ENCODE assay signal across 31 cellular contexts in the genomic region with DNA sequence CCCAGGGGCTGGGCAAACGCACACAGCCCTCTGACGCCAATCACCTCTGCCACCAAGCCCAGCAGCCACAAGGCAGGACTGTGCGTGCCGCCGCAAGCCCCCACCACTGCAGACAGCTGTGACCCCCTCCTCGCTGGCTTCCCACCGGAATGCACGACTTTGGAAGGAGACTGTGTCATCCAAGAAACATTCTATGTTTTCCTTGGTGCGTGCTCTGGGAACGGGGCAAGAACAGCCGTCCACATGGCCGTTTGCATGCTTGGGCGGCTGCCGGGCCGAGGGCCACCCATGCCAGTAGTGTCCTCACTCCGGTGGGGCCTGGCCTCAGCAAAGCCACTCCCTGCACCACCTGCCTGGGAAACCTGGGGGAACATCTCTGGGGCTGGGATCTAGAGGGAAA. TPM values are rescaled to one million over a fixed set of nuclear protein-coding genes. Genes with fewer than 3 reads are reported as not detected.
DNase-seq lines count a peak whose midpoint lies in the region; ATAC-seq, FAIRE-seq and TF ChIP-seq lines count a peak whose summit lies in the region.
"Had no signal": no experiment of that assay in that cellular context is flagged by ENCODE, and none has a peak within 500 bp of the region (broad histone marks: within the 10 kb centered on the region; RNA-seq: fewer than 3 reads in every experiment).

No MANE protein-coding gene starts in this region.

- CTCF ChIA-PET in RWPE1 (lab: Yijun Ruan, JAX) = no interaction called here
- CTCF ChIA-PET in H1 (lab: Charles Lee; ENCODE audit: partially characterized antibody) = interaction anchor here (14.4 kb wide), 1 partner anchor 16 kb away, joined by 145 read pairs; the partner anchor contains the start of gene ELN
- CTCF ChIA-PET in CD8-positive, alpha-beta T cell (lab: Charles Lee) = no interaction called here

- DNase-seq in AG20443 (ENCODE audit: low spot score) (peak; percentile 76), RWPE1 (ENCODE audit: low spot score) (no peak), H1 (ENCODE audit: low read depth in 1 of 2, low spot score in 2 of 2) (no peak), skeletal muscle cell (ENCODE audit: low read depth) (peak; percentile 59), esophagus muscularis mucosa (ENCODE audit: extremely low spot score) (no peak), T1000 (lab: John Stamatoyannopoulos, UW) (no peak), right lobe of liver (no peak)
- DNase-seq in CD8-positive, alpha-beta T cell = no peak
- DNase-seq: activated CD4-positive, alpha-beta T cell treated with anti-CD3 and anti-CD28 coated beads, Interleukin-2, amount 10 ng/mL, durations not matched to agents 24 days and 14 days; activated effector memory CD4-positive, alpha-beta T cell treated with Interleukin-2 at 50 U/mL for 16 hours; activated naive CD8-positive, alpha-beta T cell treated with anti-CD3 and anti-CD28 coated beads for 36 hours; activated T-cell treated with anti-CD3 and anti-CD28 coated beads, Interleukin-2, amount 50 U/mL, for 1 hour; anterior cingulate cortex; BE2C; caudate nucleus; DMS153; endodermal cell; kidney; naive thymus-derived CD4-positive, alpha-beta T cell; NCI-H1417 treated with DMSO at 0.1 percent for 48 hours; NCI-H2081; NCI-H524 treated with DMSO at 0.1 percent for 48 hours; nucleus accumbens; spleen; stimulated activated CD8-positive, alpha-beta memory T cell treated with anti-CD3 and anti-CD28 coated beads, Interleukin-4, amount 100 ng/mL, for 48 hours; stimulated activated naive CD8-positive, alpha-beta T cell treated with anti-CD3 and anti-CD28 coated beads, Interleukin-15, amount 100 ng/mL, for 72 hours; T-helper 9 cell; WERI-Rb-1 had no signal

- no peak overlapping the region for H2BK15ac ChIP-seq in H1 (ENCODE audit: low read length)

- no peak overlapping the region for H3K9ac ChIP-seq in H1 (replicated peaks in 1 of 4; ENCODE audit: extremely low read depth in 1 of 4, low read depth in 3 of 4, low read length in 3 of 4)

- H2AFZ ChIP-seq in H1 (ENCODE audit: low read length) = no peak overlapping the region

- peaks cover 2% of the 10 kb centered on the region for H3K27me3 Mint-ChIP-seq in CD8-positive, alpha-beta T cell (ENCODE audit: low read depth)
- H3K27me3 Mint-ChIP-seq: activated CD4-positive, alpha-beta T cell treated with anti-CD3 and anti-CD28 coated beads, Interleukin-2, amount 10 ng/mL, durations not matched to agents 24 days and 14 days; activated naive CD8-positive, alpha-beta T cell treated with anti-CD3 and anti-CD28 coated beads for 36 hours; naive thymus-derived CD4-positive, alpha-beta T cell; stimulated activated naive CD8-positive, alpha-beta T cell treated with anti-CD3 and anti-CD28 coated beads, Interleukin-15, amount 100 ng/mL, for 72 hours had no signal

- no peak overlapping the region for H3K4me2 ChIP-seq in H1 (ENCODE audit: insufficient read depth in 1 of 2, low read depth in 2 of 2, low read length in 2 of 2)
- H3K4me2 ChIP-seq: A549 had no signal

- H2BK120ac ChIP-seq in H1 (replicated peaks; ENCODE audit: low read depth, low read length) = no peak overlapping the region

- no peak overlapping the region for H3K4me3 Mint-ChIP-seq in CD8-positive, alpha-beta T cell
- H3K4me3 Mint-ChIP-seq: activated CD4-positive, alpha-beta T cell treated with anti-CD3 and anti-CD28 coated beads, Interleukin-2, amount 10 ng/mL, durations not matched to agents 24 days and 14 days; activated naive CD8-positive, alpha-beta T cell treated with anti-CD3 and anti-CD28 coated beads for 36 hours; dendritic cell treated with granulocyte-macrophage colony-stimulating factor and Interleukin-4, amounts not matched to agents 40 ng/mL and 50 ng/mL, for 4 days; endodermal cell; naive thymus-derived CD4-positive, alpha-beta T cell; stimulated activated naive CD8-positive, alpha-beta T cell treated with anti-CD3 and anti-CD28 coated beads, Interleukin-15, amount 100 ng/mL, for 72 hours had no signal

- no peak overlapping the region for H3K56ac ChIP-seq in H1 (replicated peaks; ENCODE audit: insufficient read length, low read depth, low read length)

- no peak overlapping the region for H3K14ac ChIP-seq in H1 (ENCODE audit: insufficient read length)

- no peak overlapping the region for H4K5ac ChIP-seq in H1 (ENCODE audit: insufficient read length, low read depth, low read length)

- H3K36me3 ChIP-seq in H1 (ENCODE audit: control insufficient read depth in 2 of 4, insufficient read depth in 4 of 4, low read length in 3 of 4) = no peaks in the 10 kb centered on the region
- H3K36me3 ChIP-seq in esophagus muscularis mucosa = no peaks in the 10 kb centered on the region
- H3K36me3 ChIP-seq in right lobe of liver = no peaks in the 10 kb centered on the region
- H3K36me3 ChIP-seq in CD8-positive, alpha-beta T cell (ENCODE audit: insufficient read depth, low read length) = no peaks in the 10 kb centered on the region
- H3K36me3 ChIP-seq: BE2C, spleen, vagina, WERI-Rb-1 had no signal

- no peaks in the 10 kb centered on the region for H3K36me3 Mint-ChIP-seq in CD8-positive, alpha-beta T cell
- H3K36me3 Mint-ChIP-seq: activated naive CD8-positive, alpha-beta T cell treated with anti-CD3 and anti-CD28 coated beads for 36 hours; naive thymus-derived CD4-positive, alpha-beta T cell had no signal

- H3K4me1 ChIP-seq in H1 (replicated peaks in 1 of 4; ENCODE audit: control insufficient read depth in 3 of 4, insufficient read depth in 4 of 4, low read length in 3 of 4) (no peaks in the 10 kb centered on the region), esophagus muscularis mucosa (peaks cover 20 to 46% (median 39%) of the 10 kb centered on the region in 4 donors), right lobe of liver (no peaks in the 10 kb centered on the region)
- H3K4me1 ChIP-seq in CD8-positive, alpha-beta T cell (ENCODE audit: insufficient read depth, low read length) = no peaks in the 10 kb centered on the region
- H3K4me1 ChIP-seq: BE2C had no signal

- H4K8ac ChIP-seq in H1 (ENCODE audit: extremely low read depth, insufficient read depth, low read length) = peak overlapping the region; percentile 62; the same call in 1 of the 2 replicates

- no peak overlapping the region for H3K27ac Mint-ChIP-seq in CD8-positive, alpha-beta T cell
- H3K27ac Mint-ChIP-seq: activated CD4-positive, alpha-beta T cell treated with anti-CD3 and anti-CD28 coated beads, Interleukin-2, amount 10 ng/mL, durations not matched to agents 24 days and 14 days; activated naive CD8-positive, alpha-beta T cell treated with anti-CD3 and anti-CD28 coated beads for 36 hours; dendritic cell treated with granulocyte-macrophage colony-stimulating factor and Interleukin-4, amounts not matched to agents 40 ng/mL and 50 ng/mL, for 4 days; endodermal cell; naive thymus-derived CD4-positive, alpha-beta T cell; stimulated activated naive CD8-positive, alpha-beta T cell treated with anti-CD3 and anti-CD28 coated beads, Interleukin-15, amount 100 ng/mL, for 72 hours had no signal

- H4K91ac ChIP-seq in H1 (replicated peaks; ENCODE audit: insufficient read length, low read length) = no peak overlapping the region

- H3K79me2 ChIP-seq in H1 (ENCODE audit: control insufficient read depth in 1 of 2, insufficient read depth in 2 of 2, low read length in 2 of 2) = no peaks in the 10 kb centered on the region

- FAIRE-seq in H1 (lab: Jason Lieb, UNC) = no peak
- FAIRE-seq: A549, kidney had no signal

- H2AK5ac ChIP-seq in H1 (ENCODE audit: low read depth, low read length) = no peak overlapping the region

- POLR2A ChIA-PET in RWPE1 (lab: Yijun Ruan, JAX; ENCODE audit: low non-redundant PET) = no interaction called here
- POLR2A ChIA-PET in H1 (lab: Charles Lee; ENCODE audit: partially characterized antibody) = no interaction called here
- POLR2A ChIA-PET in CD8-positive, alpha-beta T cell (lab: Charles Lee) = no interaction called here

- no peak overlapping the region for H2BK20ac ChIP-seq in H1 (ENCODE audit: low read length)

- no peak overlapping the region for H3K4ac ChIP-seq in H1 (replicated peaks; ENCODE audit: insufficient read length, low read depth, low read length)

- H3K4me1 Mint-ChIP-seq in CD8-positive, alpha-beta T cell (ENCODE audit: low read depth) = no peaks in the 10 kb centered on the region
- H3K4me1 Mint-ChIP-seq: activated CD4-positive, alpha-beta T cell treated with anti-CD3 and anti-CD28 coated beads, Interleukin-2, amount 10 ng/mL, durations not matched to agents 24 days and 14 days; activated naive CD8-positive, alpha-beta T cell treated with anti-CD3 and anti-CD28 coated beads for 36 hours; naive thymus-derived CD4-positive, alpha-beta T cell; stimulated activated naive CD8-positive, alpha-beta T cell treated with anti-CD3 and anti-CD28 coated beads, Interleukin-15, amount 100 ng/mL, for 72 hours had no signal

- 88% methylated on average over 16 of the region's 16 CpGs; no CpG with 5 or more reads in 1 of the 2 experiments for WGBS in H1 (ENCODE audit: extremely low coverage in 1 of 2, insufficient coverage in 1 of 2, insufficient read length in 1 of 2, insufficient replicate concordance in 2 of 2, low coverage in 1 of 2, low lambda C conversion rate in 2 of 2, missing lambda C conversion rate in 1 of 2), 2 experiments
- WGBS in esophagus muscularis mucosa = 43% methylated on average over 2 of the region's 16 CpGs
- WGBS in right lobe of liver (ENCODE audit: insufficient coverage, low coverage, low lambda C conversion rate, missing lambda C conversion rate) = 71% methylated on average over 1 of the region's 16 CpGs

- no peaks in the 10 kb centered on the region for H3K23me2 ChIP-seq in H1 (ENCODE audit: low read depth, low read length)

- H4K20me1 ChIP-seq in H1 (replicated peaks in 1 of 2; ENCODE audit: control insufficient read depth in 1 of 2, insufficient read depth in 2 of 2, low read length in 2 of 2) = peaks cover 0 to 3% of the 10 kb centered on the region in 2 experiments

- TF ChIP-seq EP300 in H1 (IDR thresholded peaks at IDR 0.05; ENCODE audit: borderline replicate concordance in 1 of 2, low read depth in 2 of 2, low read length in 2 of 2) (no peak), esophagus muscularis mucosa (IDR thresholded peaks at IDR 0.05) (no peak)

- H3K27me3 ChIP-seq in H1 (replicated peaks in 1 of 4; ENCODE audit: control insufficient read depth in 3 of 4, extremely low read depth in 1 of 4, insufficient read depth in 3 of 4, low read length in 3 of 4) (no peaks in the 10 kb centered on the region), esophagus muscularis mucosa (no peaks in the 10 kb centered on the region), right lobe of liver (no peaks in the 10 kb centered on the region)
- H3K27me3 ChIP-seq in CD8-positive, alpha-beta T cell (ENCODE audit: insufficient read depth, low read length) = no peaks in the 10 kb centered on the region
- H3K27me3 ChIP-seq: BE2C, spleen, vagina had no signal

- H3K9me3 ChIP-seq in H1 (ENCODE audit: insufficient read depth in 2 of 2, low read depth in 1 of 2, low read length in 1 of 2) (no peaks in the 10 kb centered on the region), esophagus muscularis mucosa (no peaks in the 10 kb centered on the region), right lobe of liver (no peaks in the 10 kb centered on the region)
- H3K9me3 ChIP-seq in CD8-positive, alpha-beta T cell (ENCODE audit: low read length) = no peaks in the 10 kb centered on the region
- H3K9me3 ChIP-seq: A549, BE2C, spleen, vagina had no signal

- TF ChIP-seq POLR2A in H1 (IDR thresholded peaks at IDR 0.05; ENCODE audit: control extremely low read depth in 1 of 2, low read depth in 2 of 2, low read length in 2 of 2) = no peak
- no peak for TF ChIP-seq POLR2A in esophagus muscularis mucosa (IDR thresholded peaks at IDR 0.05; ENCODE audit: low read depth)
- TF ChIP-seq POLR2A in right lobe of liver (IDR thresholded peaks at IDR 0.05) = no peak

- no peak overlapping the region for H3K23ac ChIP-seq in H1 (ENCODE audit: insufficient read length)

- no peak for ATAC-seq in right lobe of liver
- ATAC-seq in CD8-positive, alpha-beta T cell = no peak
- ATAC-seq: A549; naive thymus-derived CD4-positive, alpha-beta T cell; stimulated activated naive CD8-positive, alpha-beta T cell treated with anti-CD3 and anti-CD28 coated beads, Interleukin-15, amount 100 ng/mL, for 72 hours had no signal

- no peaks in the 10 kb centered on the region for H3K9me3 Mint-ChIP-seq in CD8-positive, alpha-beta T cell
- H3K9me3 Mint-ChIP-seq: activated CD4-positive, alpha-beta T cell treated with anti-CD3 and anti-CD28 coated beads, Interleukin-2, amount 10 ng/mL, durations not matched to agents 24 days and 14 days; activated naive CD8-positive, alpha-beta T cell treated with anti-CD3 and anti-CD28 coated beads for 36 hours; dendritic cell treated with granulocyte-macrophage colony-stimulating factor and Interleukin-4, amounts not matched to agents 40 ng/mL and 50 ng/mL, for 4 days; endodermal cell; naive thymus-derived CD4-positive, alpha-beta T cell; stimulated activated naive CD8-positive, alpha-beta T cell treated with anti-CD3 and anti-CD28 coated beads, Interleukin-15, amount 100 ng/mL, for 72 hours had no signal

- H2BK5ac ChIP-seq in H1 (ENCODE audit: low read depth, low read length) = no peak overlapping the region

- TF ChIP-seq RAD21 in H1 (IDR thresholded peaks at IDR 0.05 in 1 of 2, conservative IDR thresholded peaks at IDR 0.05 in 1 of 2; ENCODE audit: low read depth in 2 of 2, low read length in 2 of 2) = no peak

- no peaks in the 10 kb centered on the region for H3K79me1 ChIP-seq in H1 (ENCODE audit: low read depth, low read length)

- TF ChIP-seq CTCF in RWPE1 (conservative IDR thresholded peaks at IDR 0.05; ENCODE audit: low read depth) (no peak), H1 (IDR thresholded peaks at IDR 0.05; ENCODE audit: control extremely low read depth in 1 of 3, insufficient read depth in 1 of 3, low read depth in 1 of 3, low read length in 3 of 3) (no peak), esophagus muscularis mucosa (IDR thresholded peaks at IDR 0.05) (no peak), right lobe of liver (IDR thresholded peaks at IDR 0.05) (no peak)
- TF ChIP-seq CTCF in CD8-positive, alpha-beta T cell (IDR thresholded peaks at IDR 0.05) = no peak

- no peak overlapping the region for H3K18ac ChIP-seq in H1 (ENCODE audit: extremely low read depth, low read length)

- intact Hi-C loops in esophagus muscularis mucosa (cut with DNase I) = no loop called here
- intact Hi-C loops in right lobe of liver (cut with DNase I) = no loop called here
- intact Hi-C loops in CD8-positive, alpha-beta T cell (cut with DNase I, micrococcal nuclease) = no loop called here

- H3K4me3 ChIP-seq in H1 (ENCODE audit: extremely low read depth in 1 of 4, insufficient read depth in 2 of 4, low read depth in 3 of 4, low read length in 4 of 4) (no peak overlapping the region), skeletal muscle cell (ENCODE audit: low read depth, low read length) (no peak overlapping the region), esophagus muscularis mucosa (no peak overlapping the region), right lobe of liver (no peak overlapping the region)
- H3K4me3 ChIP-seq in CD8-positive, alpha-beta T cell (ENCODE audit: low read depth, low read length) = no peak overlapping the region
- H3K4me3 ChIP-seq: A549, spleen, vagina had no signal

- H2BK12ac ChIP-seq in H1 (ENCODE audit: low read depth, low read length) = no peak overlapping the region

- H3K27ac ChIP-seq in RWPE1 (peak overlapping the region; percentile 91), H1 (ENCODE audit: low read depth, low read length) (no peak overlapping the region), esophagus muscularis mucosa (replicated peaks in 1 of 4) (no peak overlapping the region), right lobe of liver (no peak overlapping the region)
- no peak overlapping the region for H3K27ac ChIP-seq in CD8-positive, alpha-beta T cell (ENCODE audit: low read depth, low read length)
- H3K27ac ChIP-seq: A549, spleen, vagina, WERI-Rb-1 had no signal

RNA-seq across cellular contexts. Expression of gene ELN, which starts 17.6 kb away (rescaled TPM):
- total RNA-seq in H1 (2021; fragmentation: NEBNext Ultra II Directional; extraction: Animal tissue kit (Norgen Biotek cat#: 25700)) = 5.6 and 5.9 TPM in 2 replicates
- 5.1 and 5.4 TPM in 2 replicates for polyA plus RNA-seq in H1 (2011; rRNA removed)
- polyA plus RNA-seq in H1 (2011; cell fraction: cytosol; rRNA removed) = 3.2 TPM
- 7.8 TPM for polyA plus RNA-seq in H1 (2011; cell fraction: nucleus; rRNA removed)
- 2.2 to 4.9 TPM (median 4.4 TPM) in 4 replicates for polyA plus RNA-seq in H1 (2012, experiment 1 of 2)
- polyA plus RNA-seq in H1 (2012, experiment 2 of 2) = 3.7 TPM
- polyA plus RNA-seq in H1 (2013, experiment 1 of 2) = 4.6 TPM
- 5.6 TPM for polyA plus RNA-seq in H1 (2013, experiment 2 of 2)
- 1.2 TPM in 2 replicates for polyA minus RNA-seq in H1 (2011; rRNA and poly(A)+ RNA removed)
- 1.4 TPM for polyA minus RNA-seq in H1 (2011; cell fraction: cytosol; rRNA and poly(A)+ RNA removed)
- polyA minus RNA-seq in H1 (2011; cell fraction: nucleus; rRNA and poly(A)+ RNA removed) = 1.5 TPM
- total RNA-seq in esophagus muscularis mucosa (100 to 1,000 TPM; 337 to 646 (median 447) TPM), right lobe of liver (10 to 100 TPM in 1 of 6 experiments, 1 to 10 TPM in 5; 3.0 to 11.7 (median 5.3) TPM)
- total RNA-seq in CD8-positive, alpha-beta T cell = not detected
- total RNA-seq: activated CD4-positive, alpha-beta T cell treated with anti-CD3 and anti-CD28 coated beads, Interleukin-2, amount 10 ng/mL, durations not matched to agents 24 days and 14 days; activated naive CD8-positive, alpha-beta T cell treated with anti-CD3 and anti-CD28 coated beads for 36 hours had no signal
- polyA plus RNA-seq: naive thymus-derived CD4-positive, alpha-beta T cell had no signal

Comparison
In these comparisons a context has a peak if more than half of its experiments do, and no peak if none do; other contexts are left out.
1. DNase-seq: peak in AG20443 (single experiment) and skeletal muscle cell (single experiment); none in RWPE1 (single experiment), H1 (0 of 2), esophagus muscularis mucosa (single experiment), T1000 (single experiment), right lobe of liver (0 of 3) and CD8-positive, alpha-beta T cell (0 of 7).
2. RNA of gene ELN, which starts 17.6 kb away (total RNA-seq): 337 to 646 TPM in esophagus muscularis mucosa; 3.0 to 11.7 TPM in right lobe of liver, 5.6 to 5.9 TPM in H1 and not detected in CD8-positive, alpha-beta T cell; every median in the first group is over 10 times any median in the second.